In genomic region chr16:56860226-56861020, GRCh38 we compare ENCODE assay signal across 7 cellular contexts. TPM values are rescaled to one million over a fixed set of nuclear protein-coding genes. Genes with fewer than 3 reads are reported as not detected.
A peak's percentile ranks its signal among the peaks of the same experiment; 100 is the strongest.
DNase-seq lines count a peak whose midpoint lies in the region; ATAC-seq and TF ChIP-seq lines count a peak whose summit lies in the region.

No MANE protein-coding gene starts in this region.

- no peaks in the 10 kb centered on the region for H3K36me3 Mint-ChIP-seq in activated CD4-positive, alpha-beta memory T cell treated with anti-CD3 and anti-CD28 coated beads, Interleukin-2, amount 10 ng/mL, durations not matched to agents 7 days and 5 days (ENCODE audit: low read depth)
- no peaks in the 10 kb centered on the region for H3K36me3 Mint-ChIP-seq in Calu3 (ENCODE audit: insufficient read depth, unreplicated experiment)

- H3K27me3 Mint-ChIP-seq in activated CD4-positive, alpha-beta memory T cell treated with anti-CD3 and anti-CD28 coated beads, Interleukin-2, amount 10 ng/mL, durations not matched to agents 7 days and 5 days, result no peaks in the 10 kb centered on the region
- H3K27me3 Mint-ChIP-seq in Calu3 (ENCODE audit: unreplicated experiment), result peaks cover 10% of the 10 kb centered on the region

- no TSS peak for BruUV-seq in Calu3 (replicated peaks; lab: Mats Ljungman, UMichigan)

- peak; percentile 89 for ATAC-seq in GM19395 (IDR thresholded peaks at IDR 0.05; ENCODE audit: unreplicated experiment)
- peak; percentile 73 for ATAC-seq in HG03175 (IDR thresholded peaks at IDR 0.05; ENCODE audit: unreplicated experiment)

- DNase-seq in activated CD4-positive, alpha-beta memory T cell treated with anti-CD3 and anti-CD28 coated beads, Interleukin-2, amount 10 ng/mL, durations not matched to agents 7 days and 5 days, result peak; percentile 77
- DNase-seq in retina, result peak; percentile 44
- no peak for DNase-seq in Calu3
- no peak for DNase-seq in medulla oblongata (ENCODE audit: extremely low spot score)
- no peak for DNase-seq in cerebellum (ENCODE audit: low spot score)

- POLR2A ChIA-PET in activated CD4-positive, alpha-beta memory T cell treated with anti-CD3 and anti-CD28 coated beads, Interleukin-2, amount 10 ng/mL, durations not matched to agents 7 days and 5 days (lab: Charles Lee), result interaction anchor here (1.0 to 1.8 kb wide), 5 partner anchors 12 to 79 kb away, joined by 3 to 10 read pairs (median 6); partner anchors contain the start of gene HERPUD1

- TF ChIP-seq CTCF in Calu3 (IDR thresholded peaks at IDR 0.05; ENCODE audit: unreplicated experiment), result no peak

- CTCF ChIA-PET in activated CD4-positive, alpha-beta memory T cell treated with anti-CD3 and anti-CD28 coated beads, Interleukin-2, amount 10 ng/mL, durations not matched to agents 7 days and 5 days (lab: Charles Lee), result interaction anchor here (1.0 to 1.4 kb wide), 3 partner anchors 10 to 104 kb away, joined by 3 to 4 read pairs (median 3); no protein-coding TSS in a partner anchor
- CTCF ChIA-PET in Calu3 (lab: Charles Lee), result no interaction called here

- H3K4me1 Mint-ChIP-seq in activated CD4-positive, alpha-beta memory T cell treated with anti-CD3 and anti-CD28 coated beads, Interleukin-2, amount 10 ng/mL, durations not matched to agents 7 days and 5 days, result peaks cover 50% of the 10 kb centered on the region
- H3K4me1 Mint-ChIP-seq in Calu3 (ENCODE audit: low read depth, unreplicated experiment), result peaks cover 16% of the 10 kb centered on the region

- no peaks in the 10 kb centered on the region for H3K9me3 Mint-ChIP-seq in activated CD4-positive, alpha-beta memory T cell treated with anti-CD3 and anti-CD28 coated beads, Interleukin-2, amount 10 ng/mL, durations not matched to agents 7 days and 5 days
- no peaks in the 10 kb centered on the region for H3K9me3 Mint-ChIP-seq in Calu3 (ENCODE audit: low read depth, unreplicated experiment)

- H3K4me3 Mint-ChIP-seq in activated CD4-positive, alpha-beta memory T cell treated with anti-CD3 and anti-CD28 coated beads, Interleukin-2, amount 10 ng/mL, durations not matched to agents 7 days and 5 days, result peak overlapping the region; percentile 65
- H3K4me3 Mint-ChIP-seq in Calu3 (ENCODE audit: low read depth, unreplicated experiment), result no peak overlapping the region

- H3K27ac Mint-ChIP-seq in activated CD4-positive, alpha-beta memory T cell treated with anti-CD3 and anti-CD28 coated beads, Interleukin-2, amount 10 ng/mL, durations not matched to agents 7 days and 5 days, result peak overlapping the region; percentile 92
- H3K27ac Mint-ChIP-seq in Calu3 (ENCODE audit: unreplicated experiment), result no peak overlapping the region

- intact Hi-C loops in Calu3 (cut with micrococcal nuclease; ENCODE audit: unreplicated experiment), result loop anchor here (10.0 kb wide), 1 partner anchor 74 kb away; the partner anchor contains the start of gene HERPUD1

RNA-seq across cellular contexts. Expression of gene SLC12A3, which starts 4.6 kb away (rescaled TPM):
- total RNA-seq in activated CD4-positive, alpha-beta memory T cell treated with anti-CD3 and anti-CD28 coated beads, Interleukin-2, amount 10 ng/mL, durations not matched to agents 7 days and 5 days, result not detected
- total RNA-seq in Calu3 (2022) (not detected in 2 replicates), cerebellum (not detected)

Comparison
In these comparisons a context has a peak if more than half of its experiments do, and no peak if none do; other contexts are left out.
1. DNase-seq: peak in activated CD4-positive, alpha-beta memory T cell treated with anti-CD3 and anti-CD28 coated beads, Interleukin-2, amount 10 ng/mL, durations not matched to agents 7 days and 5 days (single experiment) and retina (single experiment); none in Calu3 (single experiment), medulla oblongata (single experiment) and cerebellum (single experiment).